Comparison of ENCODE assay signal across 10 cellular contexts in genomic region chr2:23669413-23670244, GRCh38.
A peak's percentile ranks its signal among the peaks of the same experiment; 100 is the strongest.
DNase-seq lines count a peak whose midpoint lies in the region; ATAC-seq and TF ChIP-seq lines count a peak whose summit lies in the region.
"Had no signal": no experiment of that assay in that cellular context is flagged by ENCODE, and none has a peak within 500 bp of the region (broad histone marks: within the 10 kb centered on the region; RNA-seq: fewer than 3 reads in every experiment).

No MANE protein-coding gene starts in this region.

- H3K9me3 ChIP-seq in Caco-2 = no peaks in the 10 kb centered on the region

- H3K27ac Mint-ChIP-seq in Caco-2 (ENCODE audit: unreplicated experiment) = no peak overlapping the region
- H3K27ac Mint-ChIP-seq: activated CD4-positive, alpha-beta memory T cell treated with anti-CD3 and anti-CD28 coated beads, Interleukin-2, amount 10 ng/mL, durations not matched to agents 7 days and 5 days; CD8-positive, alpha-beta memory T cell had no signal

- no peaks in the 10 kb centered on the region for H3K4me1 Mint-ChIP-seq in Caco-2 (ENCODE audit: low read depth, unreplicated experiment)
- H3K4me1 Mint-ChIP-seq: activated CD4-positive, alpha-beta memory T cell treated with anti-CD3 and anti-CD28 coated beads, Interleukin-2, amount 10 ng/mL, durations not matched to agents 7 days and 5 days; CD8-positive, alpha-beta memory T cell had no signal

- no TSS peak for BruUV-seq in Caco-2 (replicated peaks; lab: Mats Ljungman, UMichigan)

- DNase-seq in EH (ENCODE audit: low read depth) (peak; percentile 42), astrocyte of the cerebellum (ENCODE audit: low read depth) (peak; percentile 12), left cardiac atrium (peak; percentile 88), NCI-H146 (lab: John Stamatoyannopoulos, UW) (no peak), NCI-H524 (lab: John Stamatoyannopoulos, UW) (no peak), NOMO-1 treated with DMSO at 0.1 percent for 48 hours (lab: John Stamatoyannopoulos, UW; ENCODE audit: unreplicated experiment) (no peak), Caco-2 (no peak)
- DNase-seq: activated CD4-positive, alpha-beta memory T cell treated with anti-CD3 and anti-CD28 coated beads, Interleukin-2, amount 10 ng/mL, durations not matched to agents 7 days and 5 days; CD8-positive, alpha-beta memory T cell had no signal

- peak; percentile 93 to 96 for ATAC-seq in left cardiac atrium

- no peak overlapping the region for H3K4me3 Mint-ChIP-seq in Caco-2 (ENCODE audit: unreplicated experiment)
- H3K4me3 Mint-ChIP-seq: activated CD4-positive, alpha-beta memory T cell treated with anti-CD3 and anti-CD28 coated beads, Interleukin-2, amount 10 ng/mL, durations not matched to agents 7 days and 5 days; CD8-positive, alpha-beta memory T cell had no signal

- CTCF ChIA-PET in Caco-2 (lab: Charles Lee) = interaction anchor here (0.6 kb wide), 1 partner anchor 292 kb away, joined by 5 read pairs; no protein-coding TSS in a partner anchor

- in situ Hi-C loops in astrocyte of the cerebellum (cut with HindIII; ENCODE audit: low sequenced_read_pairs) = no loop called here

- H3K27me3 ChIP-seq in rectal smooth muscle tissue (ENCODE audit: control insufficient read depth, insufficient read depth, low read length) (no peaks in the 10 kb centered on the region), Caco-2 (replicated peaks; ENCODE audit: control insufficient read depth, insufficient read depth, low read length) (no peaks in the 10 kb centered on the region)

- H3K36me3 Mint-ChIP-seq in Caco-2 (ENCODE audit: insufficient read depth, unreplicated experiment) = no peaks in the 10 kb centered on the region
- H3K36me3 Mint-ChIP-seq: CD8-positive, alpha-beta memory T cell had no signal

- H3K27ac ChIP-seq in rectal smooth muscle tissue (ENCODE audit: low read depth, low read length) = peak overlapping the region; percentile 77

- no peak overlapping the region for H3K9ac ChIP-seq in rectal smooth muscle tissue (ENCODE audit: low read length)

- H3K4me3 ChIP-seq in astrocyte of the cerebellum (ENCODE audit: low read depth, low read length) = no peak overlapping the region
- no peak overlapping the region for H3K4me3 ChIP-seq in rectal smooth muscle tissue (ENCODE audit: low read length)
- H3K4me3 ChIP-seq in Caco-2 (ENCODE audit: low read depth, low read length) = no peak overlapping the region

- H3K4me1 ChIP-seq in rectal smooth muscle tissue (ENCODE audit: control insufficient read depth, insufficient read depth, low read length) = peaks cover 18% of the 10 kb centered on the region
- no peaks in the 10 kb centered on the region for H3K4me1 ChIP-seq in Caco-2

- POLR2A ChIA-PET in Caco-2 (lab: Charles Lee) = no interaction called here

- TF ChIP-seq CTCF in astrocyte of the cerebellum (IDR thresholded peaks at IDR 0.05; ENCODE audit: low read depth, low read length, missing control alignments) = no peak
- no peak for TF ChIP-seq CTCF in Caco-2 (IDR thresholded peaks at IDR 0.05; ENCODE audit: insufficient read depth in 1 of 2, low read depth in 1 of 2, low read length in 1 of 2, severe bottlenecking in 1 of 2, unreplicated experiment in 1 of 2)

- H3K9me3 Mint-ChIP-seq in Caco-2 (ENCODE audit: unreplicated experiment) = no peaks in the 10 kb centered on the region
- H3K9me3 Mint-ChIP-seq: activated CD4-positive, alpha-beta memory T cell treated with anti-CD3 and anti-CD28 coated beads, Interleukin-2, amount 10 ng/mL, durations not matched to agents 7 days and 5 days had no signal

- H3K27me3 Mint-ChIP-seq in Caco-2 (ENCODE audit: insufficient read depth, unreplicated experiment) = no peaks in the 10 kb centered on the region
- H3K27me3 Mint-ChIP-seq: activated CD4-positive, alpha-beta memory T cell treated with anti-CD3 and anti-CD28 coated beads, Interleukin-2, amount 10 ng/mL, durations not matched to agents 7 days and 5 days had no signal

- intact Hi-C loops in left cardiac atrium (cut with DNase I) (no loop called here), Caco-2 (cut with micrococcal nuclease; ENCODE audit: unreplicated experiment) (no loop called here)

- H3K36me3 ChIP-seq in rectal smooth muscle tissue (ENCODE audit: control insufficient read depth, insufficient read depth, low read length) = no peaks in the 10 kb centered on the region
- no peaks in the 10 kb centered on the region for H3K36me3 ChIP-seq in Caco-2 (ENCODE audit: control insufficient read depth, insufficient read depth, low read length)

Comparison
In these comparisons a context has a peak if more than half of its experiments do, and no peak if none do; other contexts are left out.
1. DNase-seq: peak in EH (single experiment), astrocyte of the cerebellum (single experiment) and left cardiac atrium (single experiment); none in NCI-H146 (single experiment), NCI-H524 (0 of 2), NOMO-1 treated with DMSO at 0.1 percent for 48 hours (single experiment) and Caco-2 (0 of 2).